ENCODE assay signal across 2 cellular contexts in the genomic region with DNA sequence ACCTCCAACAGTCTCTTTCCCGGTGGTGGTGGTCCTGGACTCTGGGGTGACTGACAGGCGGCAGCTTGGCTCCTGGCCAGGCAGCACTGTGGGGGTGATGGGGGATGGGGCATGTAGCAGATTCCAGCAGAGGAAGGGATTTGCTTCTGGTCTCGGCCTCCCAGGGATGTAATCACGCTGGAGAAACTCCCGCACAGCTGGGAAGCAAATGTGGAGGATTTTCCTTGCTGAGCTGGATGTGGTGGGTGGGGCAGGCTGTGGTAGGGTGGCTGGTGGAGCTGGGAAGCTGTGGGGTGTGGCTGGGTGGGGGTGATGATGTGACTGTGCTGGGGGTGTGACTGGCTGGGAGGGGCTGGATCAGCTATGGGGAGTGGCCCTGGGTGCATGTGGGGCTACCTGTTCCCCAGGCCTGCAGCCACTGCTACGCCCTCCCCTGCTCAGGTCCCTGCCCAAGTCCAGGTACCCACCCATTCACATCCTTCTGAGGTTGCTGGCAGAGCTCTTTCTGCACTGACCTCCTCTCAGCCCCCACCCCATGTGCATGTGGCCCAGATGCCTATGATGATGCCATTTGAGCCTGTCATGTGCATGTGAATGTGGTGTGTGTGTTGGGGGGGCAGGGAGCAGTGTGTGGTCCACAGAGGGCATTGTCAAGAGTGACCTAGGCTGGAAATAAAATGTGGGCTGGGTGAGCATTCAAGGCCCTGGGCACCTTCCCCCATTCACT.
TF ChIP-seq lines count a peak whose summit lies in the region.

No MANE protein-coding gene starts in this region.

TF ChIP-seq in HEK293, 187 proteins besides CTCF, POLR2A, EP300 and RAD21 (continued from another document and continues in another):
- TF ChIP-seq TSHZ1 (tag by site-specific recombination; IDR thresholded peaks at IDR 0.05; ENCODE audit: borderline replicate concordance) (no peak), RBAK (tag by site-specific recombination; IDR thresholded peaks at IDR 0.05) (no peak), ZNF140 (tag by site-specific recombination; IDR thresholded peaks at IDR 0.05) (no peak), ZNF221 (tag by site-specific recombination; IDR thresholded peaks at IDR 0.05; ENCODE audit: borderline replicate concordance) (no peak), ZNF571 (tag by site-specific recombination; IDR thresholded peaks at IDR 0.05) (no peak), ZNF10 (tag by site-specific recombination; IDR thresholded peaks at IDR 0.05) (no peak), ZNF239 (tag by site-specific recombination; IDR thresholded peaks at IDR 0.05) (no peak), OVOL3 (tag by site-specific recombination; IDR thresholded peaks at IDR 0.05) (no peak), ZNF302 (tag by site-specific recombination; IDR thresholded peaks at IDR 0.05; ENCODE audit: low read depth) (no peak), ZNF473 (tag by site-specific recombination; IDR thresholded peaks at IDR 0.05) (no peak), ZNF747 (tag by site-specific recombination; IDR thresholded peaks at IDR 0.05) (no peak), ZNF629 (tag by site-specific recombination; IDR thresholded peaks at IDR 0.05) (no peak), ZNF266 (tag by site-specific recombination; IDR thresholded peaks at IDR 0.05; ENCODE audit: low read depth) (no peak), ZNF692 (tag by site-specific recombination; IDR thresholded peaks at IDR 0.05) (no peak), ZNF76 (tag by site-specific recombination; IDR thresholded peaks at IDR 0.05; ENCODE audit: borderline replicate concordance, low read depth) (no peak), ZNF785 (tag by site-specific recombination; IDR thresholded peaks at IDR 0.05) (no peak), ZNF274 (IDR thresholded peaks at IDR 0.05; ENCODE audit: low read length) (no peak), ZNF274 (tag by site-specific recombination; IDR thresholded peaks at IDR 0.05; ENCODE audit: borderline replicate concordance) (no peak)
- TF ChIP-seq, protein P1, sequence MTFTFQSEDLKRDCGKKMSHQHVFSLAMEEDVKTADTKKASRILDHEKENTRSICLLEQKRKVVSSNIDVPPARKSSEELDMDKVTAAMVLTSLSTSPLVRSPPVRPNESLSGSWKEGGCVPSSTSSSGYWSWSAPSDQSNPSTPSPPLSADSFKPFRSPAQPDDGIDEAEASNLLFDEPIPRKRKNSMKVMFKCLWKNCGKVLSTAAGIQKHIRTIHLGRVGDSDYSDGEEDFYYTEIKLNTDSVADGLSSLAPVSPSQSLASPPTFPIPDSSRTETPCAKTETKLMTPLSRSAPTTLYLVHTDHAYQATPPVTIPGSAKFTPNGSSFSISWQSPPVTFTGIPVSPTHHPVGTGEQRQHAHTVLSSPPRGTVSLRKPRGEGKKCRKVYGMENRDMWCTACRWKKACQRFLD (tag by site-specific recombination; IDR thresholded peaks at IDR 0.05), result no peak
- TF ChIP-seq, protein P2, sequence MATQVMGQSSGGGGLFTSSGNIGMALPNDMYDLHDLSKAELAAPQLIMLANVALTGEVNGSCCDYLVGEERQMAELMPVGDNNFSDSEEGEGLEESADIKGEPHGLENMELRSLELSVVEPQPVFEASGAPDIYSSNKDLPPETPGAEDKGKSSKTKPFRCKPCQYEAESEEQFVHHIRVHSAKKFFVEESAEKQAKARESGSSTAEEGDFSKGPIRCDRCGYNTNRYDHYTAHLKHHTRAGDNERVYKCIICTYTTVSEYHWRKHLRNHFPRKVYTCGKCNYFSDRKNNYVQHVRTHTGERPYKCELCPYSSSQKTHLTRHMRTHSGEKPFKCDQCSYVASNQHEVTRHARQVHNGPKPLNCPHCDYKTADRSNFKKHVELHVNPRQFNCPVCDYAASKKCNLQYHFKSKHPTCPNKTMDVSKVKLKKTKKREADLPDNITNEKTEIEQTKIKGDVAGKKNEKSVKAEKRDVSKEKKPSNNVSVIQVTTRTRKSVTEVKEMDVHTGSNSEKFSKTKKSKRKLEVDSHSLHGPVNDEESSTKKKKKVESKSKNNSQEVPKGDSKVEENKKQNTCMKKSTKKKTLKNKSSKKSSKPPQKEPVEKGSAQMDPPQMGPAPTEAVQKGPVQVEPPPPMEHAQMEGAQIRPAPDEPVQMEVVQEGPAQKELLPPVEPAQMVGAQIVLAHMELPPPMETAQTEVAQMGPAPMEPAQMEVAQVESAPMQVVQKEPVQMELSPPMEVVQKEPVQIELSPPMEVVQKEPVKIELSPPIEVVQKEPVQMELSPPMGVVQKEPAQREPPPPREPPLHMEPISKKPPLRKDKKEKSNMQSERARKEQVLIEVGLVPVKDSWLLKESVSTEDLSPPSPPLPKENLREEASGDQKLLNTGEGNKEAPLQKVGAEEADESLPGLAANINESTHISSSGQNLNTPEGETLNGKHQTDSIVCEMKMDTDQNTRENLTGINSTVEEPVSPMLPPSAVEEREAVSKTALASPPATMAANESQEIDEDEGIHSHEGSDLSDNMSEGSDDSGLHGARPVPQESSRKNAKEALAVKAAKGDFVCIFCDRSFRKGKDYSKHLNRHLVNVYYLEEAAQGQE (tag by site-specific recombination; IDR thresholded peaks at IDR 0.05), result no peak

TF ChIP-seq in GM12878, 131 proteins besides CTCF, POLR2A, EP300 and RAD21 (continued from another document):
- TF ChIP-seq, protein P3, sequence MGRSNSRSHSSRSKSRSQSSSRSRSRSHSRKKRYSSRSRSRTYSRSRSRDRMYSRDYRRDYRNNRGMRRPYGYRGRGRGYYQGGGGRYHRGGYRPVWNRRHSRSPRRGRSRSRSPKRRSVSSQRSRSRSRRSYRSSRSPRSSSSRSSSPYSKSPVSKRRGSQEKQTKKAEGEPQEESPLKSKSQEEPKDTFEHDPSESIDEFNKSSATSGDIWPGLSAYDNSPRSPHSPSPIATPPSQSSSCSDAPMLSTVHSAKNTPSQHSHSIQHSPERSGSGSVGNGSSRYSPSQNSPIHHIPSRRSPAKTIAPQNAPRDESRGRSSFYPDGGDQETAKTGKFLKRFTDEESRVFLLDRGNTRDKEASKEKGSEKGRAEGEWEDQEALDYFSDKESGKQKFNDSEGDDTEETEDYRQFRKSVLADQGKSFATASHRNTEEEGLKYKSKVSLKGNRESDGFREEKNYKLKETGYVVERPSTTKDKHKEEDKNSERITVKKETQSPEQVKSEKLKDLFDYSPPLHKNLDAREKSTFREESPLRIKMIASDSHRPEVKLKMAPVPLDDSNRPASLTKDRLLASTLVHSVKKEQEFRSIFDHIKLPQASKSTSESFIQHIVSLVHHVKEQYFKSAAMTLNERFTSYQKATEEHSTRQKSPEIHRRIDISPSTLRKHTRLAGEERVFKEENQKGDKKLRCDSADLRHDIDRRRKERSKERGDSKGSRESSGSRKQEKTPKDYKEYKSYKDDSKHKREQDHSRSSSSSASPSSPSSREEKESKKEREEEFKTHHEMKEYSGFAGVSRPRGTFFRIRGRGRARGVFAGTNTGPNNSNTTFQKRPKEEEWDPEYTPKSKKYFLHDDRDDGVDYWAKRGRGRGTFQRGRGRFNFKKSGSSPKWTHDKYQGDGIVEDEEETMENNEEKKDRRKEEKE (IDR thresholded peaks at IDR 0.05), result no peak
- TF ChIP-seq, protein P4, sequence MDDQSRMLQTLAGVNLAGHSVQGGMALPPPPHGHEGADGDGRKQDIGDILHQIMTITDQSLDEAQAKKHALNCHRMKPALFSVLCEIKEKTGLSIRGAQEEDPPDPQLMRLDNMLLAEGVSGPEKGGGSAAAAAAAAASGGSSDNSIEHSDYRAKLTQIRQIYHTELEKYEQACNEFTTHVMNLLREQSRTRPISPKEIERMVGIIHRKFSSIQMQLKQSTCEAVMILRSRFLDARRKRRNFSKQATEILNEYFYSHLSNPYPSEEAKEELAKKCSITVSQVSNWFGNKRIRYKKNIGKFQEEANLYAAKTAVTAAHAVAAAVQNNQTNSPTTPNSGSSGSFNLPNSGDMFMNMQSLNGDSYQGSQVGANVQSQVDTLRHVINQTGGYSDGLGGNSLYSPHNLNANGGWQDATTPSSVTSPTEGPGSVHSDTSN (IDR thresholded peaks at IDR 0.05; ENCODE audit: insufficient replicate concordance, low read depth, low read length), result no peak
- TF ChIP-seq KLF5 (IDR thresholded peaks at IDR 0.05; ENCODE audit: partially characterized antibody) (no peak), STAT3 (IDR thresholded peaks at IDR 0.05; ENCODE audit: low read depth, low read length) (no peak), SIN3A (IDR thresholded peaks at IDR 0.05; ENCODE audit: low read depth, low read length) (no peak), TARDBP (IDR thresholded peaks at IDR 0.05; ENCODE audit: borderline replicate concordance) (no peak), PAX8 (IDR thresholded peaks at IDR 0.05) (no peak), ZNF24 (IDR thresholded peaks at IDR 0.05) (no peak), LARP7 (IDR thresholded peaks at IDR 0.05) (no peak), MYB (IDR thresholded peaks at IDR 0.05; ENCODE audit: borderline replicate concordance, low read depth, low read length) (no peak), SIX5 (IDR thresholded peaks at IDR 0.05; ENCODE audit: low read depth, low read length, severe bottlenecking) (no peak), USF1 (IDR thresholded peaks at IDR 0.05; ENCODE audit: borderline replicate concordance, extremely low read length, insufficient read depth, low read depth, low read length) (no peak), WRNIP1 (IDR thresholded peaks at IDR 0.05; ENCODE audit: borderline replicate concordance, low read depth, low read length) (no peak), IKZF2 (IDR thresholded peaks at IDR 0.05) (no peak), SMAD1 (IDR thresholded peaks at IDR 0.05; ENCODE audit: low read depth, partially characterized antibody) (no peak)
